In genomic region chr13:67223742-67224141, GRCh38 we compare ENCODE assay signal across 11 cellular contexts. TPM values are rescaled to one million over a fixed set of nuclear protein-coding genes. Genes with fewer than 3 reads are reported as not detected.
DNase-seq lines count a peak whose midpoint lies in the region; ATAC-seq and TF ChIP-seq lines count a peak whose summit lies in the region.
"Had no signal": no experiment of that assay in that cellular context is flagged by ENCODE, and none has a peak within 500 bp of the region (broad histone marks: within the 10 kb centered on the region; RNA-seq: fewer than 3 reads in every experiment).

No MANE protein-coding gene starts in this region.

- H3K27ac ChIP-seq in DND-41 (ENCODE audit: low read length) (peak overlapping the region; percentile 63), SU-DHL-6 (ENCODE audit: low read depth, low read length) (peak overlapping the region; percentile 76)
- H3K27ac ChIP-seq: PC-9, prostate gland had no signal

- no peaks in the 10 kb centered on the region for H3K79me2 ChIP-seq in DND-41 (ENCODE audit: insufficient read depth, low read length)
- peaks cover 97% of the 10 kb centered on the region for H3K79me2 ChIP-seq in SU-DHL-6 (ENCODE audit: insufficient read depth, low read length)

- H3K27me3 ChIP-seq in DND-41 (ENCODE audit: insufficient read depth, low read length, poor library complexity) (no peaks in the 10 kb centered on the region), SU-DHL-6 (ENCODE audit: low read length) (no peaks in the 10 kb centered on the region)

- no peak for ATAC-seq in DND-41 (ENCODE audit: insufficient read depth, low read depth)

- H3K27me3 Mint-ChIP-seq in CD14-positive monocyte (ENCODE audit: low read depth in 3 of 3), result peaks cover 3 to 9% (median 5%) of the 10 kb centered on the region in 3 donors
- H3K27me3 Mint-ChIP-seq: CD4-positive, CD25-positive, alpha-beta regulatory T cell had no signal

- no peaks in the 10 kb centered on the region for H4K20me1 ChIP-seq in DND-41 (ENCODE audit: insufficient read depth, low read length)
- H4K20me1 ChIP-seq in SU-DHL-6 (ENCODE audit: low read depth, low read length), result no peaks in the 10 kb centered on the region; the same call in 1 of the 2 replicates

- DNase-seq in DND-41, result no peak
- DNase-seq in foreskin fibroblast, result peak in 1 of 2 donors; percentile 28
- no peak for DNase-seq in retinal pigment epithelial cell (ENCODE audit: low read depth)
- no peak for DNase-seq in NCI-H1436 (lab: John Stamatoyannopoulos, UW)
- no peak for DNase-seq in GOT3 (lab: John Stamatoyannopoulos, UW)
- no peak for DNase-seq in CD14-positive monocyte (ENCODE audit: low spot score)
- DNase-seq in activated CD4-positive, alpha-beta T cell treated with anti-CD3 and anti-CD28 coated beads, Interleukin-2, amount 50 U/mL, for 1 hour, result no peak

- H2AFZ ChIP-seq in DND-41 (ENCODE audit: low read depth, low read length), result peak overlapping the region; percentile 36
- H2AFZ ChIP-seq in SU-DHL-6 (ENCODE audit: low read depth, low read length, severe bottlenecking), result no peak overlapping the region
- H2AFZ ChIP-seq: PC-9 had no signal

- H3K36me3 ChIP-seq in DND-41 (ENCODE audit: insufficient read depth, low read length) (no peaks in the 10 kb centered on the region), SU-DHL-6 (ENCODE audit: low read length) (peaks cover 13% of the 10 kb centered on the region; the same call in 1 of the 2 replicates)
- H3K36me3 ChIP-seq: prostate gland had no signal

- peak overlapping the region; percentile 46; the same call in 1 of the 2 replicates for H3K4me2 ChIP-seq in DND-41 (ENCODE audit: insufficient read depth, low read length)
- H3K4me2 ChIP-seq in SU-DHL-6 (ENCODE audit: low read depth, low read length, poor library complexity, severe bottlenecking), result peak overlapping the region; percentile 94
- H3K4me2 ChIP-seq: PC-9 had no signal

- H3F3A ChIP-seq in SU-DHL-6 (ENCODE audit: insufficient read depth), result peaks cover 20% of the 10 kb centered on the region

- H3K9me3 Mint-ChIP-seq in CD14-positive monocyte, result no peaks in the 10 kb centered on the region

- H3K4me3 Mint-ChIP-seq in CD14-positive monocyte, result no peak overlapping the region

- no peaks in the 10 kb centered on the region for H3K36me3 Mint-ChIP-seq in CD14-positive monocyte
- H3K36me3 Mint-ChIP-seq: CD4-positive, CD25-positive, alpha-beta regulatory T cell had no signal

- H3K9me2 ChIP-seq in SU-DHL-6 (replicated peaks; ENCODE audit: insufficient read depth, low read length), result no peaks in the 10 kb centered on the region

- intact Hi-C loops in CD14-positive monocyte (cut with micrococcal nuclease), result no loop called here

- peak overlapping the region; percentile 22; the same call in 1 of the 2 replicates for H3K9ac ChIP-seq in DND-41 (ENCODE audit: low read depth, low read length)
- peak overlapping the region; percentile 40 for H3K9ac ChIP-seq in SU-DHL-6 (ENCODE audit: low read length)

- H3K27ac Mint-ChIP-seq in CD14-positive monocyte, result no peak overlapping the region
- H3K27ac Mint-ChIP-seq: CD4-positive, CD25-positive, alpha-beta regulatory T cell had no signal

- H3K9me3 ChIP-seq in DND-41 (ENCODE audit: insufficient read depth, low read length, severe bottlenecking) (no peaks in the 10 kb centered on the region), SU-DHL-6 (ENCODE audit: insufficient read depth, low read length) (no peaks in the 10 kb centered on the region)
- H3K9me3 ChIP-seq: prostate gland had no signal

- no peak for TF ChIP-seq CTCF in DND-41 (IDR thresholded peaks at IDR 0.05; ENCODE audit: borderline replicate concordance, extremely low read depth, low read length, poor library complexity, severe bottlenecking)
- no peak for TF ChIP-seq CTCF in SU-DHL-6 (IDR thresholded peaks at IDR 0.05; ENCODE audit: insufficient read depth, low read length, poor library complexity, severe bottlenecking)
- TF ChIP-seq CTCF in foreskin fibroblast (IDR thresholded peaks at IDR 0.05; ENCODE audit: low read depth, low read length), result no peak
- TF ChIP-seq CTCF in retinal pigment epithelial cell (conservative IDR thresholded peaks at IDR 0.05; ENCODE audit: low read depth, low read length), result no peak
- TF ChIP-seq CTCF in CD14-positive monocyte (IDR thresholded peaks at IDR 0.05), result no peak

- H3K4me1 ChIP-seq in DND-41 (ENCODE audit: insufficient read depth, low read length), result peaks cover 49% of the 10 kb centered on the region
- H3K4me1 ChIP-seq: prostate gland had no signal

- H3K4me1 Mint-ChIP-seq in CD14-positive monocyte, result peaks cover 7% of the 10 kb centered on the region
- H3K4me1 Mint-ChIP-seq: CD4-positive, CD25-positive, alpha-beta regulatory T cell had no signal

- H3K4me3 ChIP-seq in DND-41 (ENCODE audit: low read depth in 1 of 2, low read length in 2 of 2) (peak overlapping the region in 1 of 2 experiments; percentile 31; a peak in 2 of 4 replicates), SU-DHL-6 (ENCODE audit: insufficient read depth, low read length, poor library complexity, severe bottlenecking) (peak overlapping the region; percentile 44), foreskin fibroblast (ENCODE audit: low read depth in 1 of 2, low read length in 2 of 2) (peak overlapping the region; percentile 24 to 34), retinal pigment epithelial cell (ENCODE audit: low read length) (peak overlapping the region; percentile 10)
- H3K4me3 ChIP-seq: PC-9, prostate gland had no signal

RNA-seq across cellular contexts. Expression of gene PCDH9, which starts 6.4 kb away (rescaled TPM):
- polyA plus RNA-seq in CD14-positive monocyte, result under 1 TPM in 1 of 2 donors, not detected in 1; 0.03 TPM
